ENCODE assay signal across 4 cellular contexts in the genomic region with DNA sequence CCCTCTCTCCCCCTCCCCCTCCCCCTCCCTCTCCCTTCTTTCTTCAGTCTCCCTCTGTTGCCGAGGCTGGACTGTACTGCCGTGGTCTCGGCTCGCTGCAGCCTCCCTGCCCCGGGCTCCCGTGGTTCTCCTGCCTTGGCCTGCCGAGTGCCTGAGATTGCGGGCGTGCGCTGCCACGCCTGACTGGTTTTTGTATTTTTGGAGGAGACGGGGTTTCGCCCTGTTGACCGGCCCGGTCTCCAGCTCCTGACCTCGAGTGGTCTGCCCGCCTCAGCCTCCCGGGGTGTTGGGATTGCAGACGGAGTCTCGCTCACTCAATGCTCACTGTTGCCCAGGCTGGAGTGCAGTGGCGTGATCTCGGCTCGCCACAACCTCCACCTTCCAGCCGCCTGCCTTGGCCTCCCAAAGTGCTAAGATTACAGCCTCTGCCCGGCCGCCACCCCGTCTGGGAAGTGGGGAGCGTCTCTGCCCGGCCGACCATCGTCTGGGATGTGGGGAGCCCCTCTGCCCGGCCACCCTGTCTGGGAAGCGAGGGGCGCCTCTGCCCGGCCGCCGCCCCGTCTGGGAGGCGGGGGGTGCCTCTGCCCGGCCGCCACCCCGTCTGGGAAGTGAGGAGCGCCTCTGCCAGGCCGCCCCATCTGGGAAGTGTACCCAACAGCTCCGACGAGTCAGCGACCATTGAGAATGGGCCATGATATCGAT. TPM values are rescaled to one million over a fixed set of nuclear protein-coding genes. Genes with fewer than 3 reads are reported as not detected.
A peak's percentile ranks its signal among the peaks of the same experiment; 100 is the strongest.
DNase-seq lines count a peak whose midpoint lies in the region; ATAC-seq, FAIRE-seq and TF ChIP-seq lines count a peak whose summit lies in the region.
"Not testable (repeated sequence)": the region's sequence is repeated elsewhere in the genome, so short reads cannot be mapped to it uniquely, and the experiment has no call there.

No MANE protein-coding gene starts in this region.

- FAIRE-seq in K562 (lab: Jason Lieb, UNC): not testable (repeated sequence)

- H3K27me3 ChIP-seq in K562 (ENCODE audit: control insufficient read depth in 2 of 2, insufficient read depth in 2 of 2, low read length in 2 of 2); spleen (replicated peaks in 1 of 7): not testable (repeated sequence)

- not testable (repeated sequence) for H3K27me3 Mint-ChIP-seq in glutamatergic neuron (ENCODE audit: unreplicated experiment)

- not testable (repeated sequence) for H3K9me1 ChIP-seq in K562 (ENCODE audit: control insufficient read depth, insufficient read depth, low read length)

- H3K9ac ChIP-seq in K562 (ENCODE audit: insufficient read depth in 1 of 2, low read depth in 2 of 2, low read length in 2 of 2): not testable (repeated sequence)

- DNase-seq in Caki2 (ENCODE audit: low read depth): peak; percentile 48
- not testable (repeated sequence) for DNase-seq in K562 (ENCODE audit: extremely low read depth in 1 of 4, low spot score in 3 of 4); glutamatergic neuron
- peak; percentile 50 for DNase-seq in spleen

- not testable (repeated sequence) for H4K20me1 ChIP-seq in K562 (replicated peaks; ENCODE audit: control insufficient read depth, insufficient read depth, low read length)

- not testable (repeated sequence) for H3K79me2 ChIP-seq in K562 (ENCODE audit: control insufficient read depth, insufficient read depth, low read length)

- not testable (repeated sequence) for TF ChIP-seq CTCF in K562 (IDR thresholded peaks at IDR 0.05 in 2 of 3, conservative IDR thresholded peaks at IDR 0.05 in 1 of 3; ENCODE audit: insufficient read depth in 2 of 3, low read depth in 1 of 3, low read length in 3 of 3); glutamatergic neuron (IDR thresholded peaks at IDR 0.05; ENCODE audit: partially characterized antibody, unreplicated experiment); spleen (IDR thresholded peaks at IDR 0.05 in 8 of 11, conservative IDR thresholded peaks at IDR 0.05 in 3 of 11)

- H3K36me3 ChIP-seq in K562 (ENCODE audit: control insufficient read depth, insufficient read depth, low read length); spleen: not testable (repeated sequence)

- not testable (repeated sequence) for H3K4me2 ChIP-seq in K562 (ENCODE audit: insufficient read depth, low read length)

- H3K4me1 ChIP-seq in K562 (replicated peaks in 1 of 2; ENCODE audit: control insufficient read depth in 2 of 2, insufficient read depth in 2 of 2, low read length in 2 of 2): peaks cover 37 to 40% of the 10 kb centered on the region in 2 experiments
- H3K4me1 ChIP-seq in spleen: not testable (repeated sequence)

- H3K9me3 Mint-ChIP-seq in glutamatergic neuron (ENCODE audit: unreplicated experiment): not testable (repeated sequence)

- intact Hi-C loops in K562 (cut with micrococcal nuclease); spleen (cut with DNase I; ENCODE audit: low total_unique reads): not testable (repeated sequence)

- 79% methylated on average over 19 of the region's 48 CpGs for WGBS in K562 (ENCODE audit: insufficient coverage, low coverage, missing lambda C conversion rate)
- WGBS in spleen, 5 donors: 92 to 96% (median 94%) methylated on average over 41 to 48 of the region's 48 CpGs

- CTCF ChIA-PET in K562 (lab: Yijun Ruan, JAX; ENCODE audit: low intra/inter-chr PET ratio): not testable (repeated sequence)

- not testable (repeated sequence) for H3K27ac ChIP-seq in K562 (ENCODE audit: extremely low read depth, low read depth, low read length); spleen

- not testable (repeated sequence) for H3K36me3 Mint-ChIP-seq in glutamatergic neuron (ENCODE audit: unreplicated experiment)

- H3K4me3 ChIP-seq in K562, spleen: not testable (repeated sequence)

- TF ChIP-seq RAD21 in K562 (CRISPR knock-in tag; conservative IDR thresholded peaks at IDR 0.05 in 1 of 2, IDR thresholded peaks at IDR 0.05 in 1 of 2): not testable (repeated sequence)

- not testable (repeated sequence) for H3K4me3 Mint-ChIP-seq in glutamatergic neuron (ENCODE audit: unreplicated experiment)

- H3K9me3 ChIP-seq in K562 (replicated peaks; ENCODE audit: control insufficient read depth, insufficient read depth, low read depth, low read length); spleen: not testable (repeated sequence)

- not testable (repeated sequence) for BruUV-seq in K562 (replicated peaks; lab: Mats Ljungman, UMichigan)

- TF ChIP-seq POLR2A in K562 (conservative IDR thresholded peaks at IDR 0.05); spleen (IDR thresholded peaks at IDR 0.05): not testable (repeated sequence)

- not testable (repeated sequence) for H3K4me1 Mint-ChIP-seq in glutamatergic neuron (ENCODE audit: low read depth, unreplicated experiment)

- ATAC-seq in K562: not testable (repeated sequence)

- not testable (repeated sequence) for TF ChIP-seq EP300 in K562 (IDR thresholded peaks at IDR 0.05; ENCODE audit: low read length)

- in situ Hi-C loops in Caki2 (cut with HindIII; ENCODE audit: low pct_unique_long_range_greater_than_20kb, low sequenced_read_pairs); K562 (cut with MboI): not testable (repeated sequence)

- H3K27ac Mint-ChIP-seq in glutamatergic neuron (ENCODE audit: unreplicated experiment): peak overlapping the region; percentile 73

- H2AFZ ChIP-seq in K562 (ENCODE audit: low read depth, low read length): not testable (repeated sequence)

- POLR2A ChIA-PET in K562 (lab: Yijun Ruan, JAX): interaction anchor here (0.7 kb wide), 1 partner anchor 12 kb away, joined by 4 read pairs; the partner anchor contains the start of gene KMT5A

TF ChIP-seq in K562, 482 proteins besides CTCF, POLR2A, EP300 and RAD21:
- 0 out of 2 replicates have a peak, but pooled peaks have one; percentile 28 for TF ChIP-seq RBFOX2 (IDR thresholded peaks at IDR 0.05; ENCODE audit: low read depth, low read length)
- 0 out of 2 replicates have a peak, but pooled peaks have one; percentile 11 for TF ChIP-seq SMAD4 (CRISPR knock-in tag; conservative IDR thresholded peaks at IDR 0.05)

RNA-seq across cellular contexts. Expression of gene SBNO1, which starts 7.2 kb away (rescaled TPM):
- 7.6 and 9.4 TPM in 2 replicates for total RNA-seq in Caki2 (2014; rRNA removed; shearing (Covaris generic); ENCODE audit: low replicate concordance)
- total RNA-seq in K562 (2011; cell fraction: chromatin; rRNA removed; ENCODE audit: low replicate concordance): 19.8 and 69.2 TPM in 2 replicates
- 11.7 and 13.8 TPM in 2 replicates for total RNA-seq in K562 (2011; cell fraction: nucleolus; rRNA removed)
- total RNA-seq in K562 (2011; cell fraction: nucleoplasm; rRNA removed): 27.0 and 42.9 TPM in 2 replicates
- total RNA-seq in K562 (2014; rRNA removed) (28.4 and 35.9 TPM in 2 replicates), K562 (2014; rRNA removed; fragmentation: Illumina TruSeq; extraction: Trizol) (68.1 and 84.1 TPM in 2 replicates), K562 (2015; rRNA removed; fragmentation: Illumina TruSeq; extraction: Trizol) (56.7 and 61.7 TPM in 2 replicates), K562 (2021) (73.7 and 77.1 TPM in 2 replicates), glutamatergic neuron (ENCODE audit: unreplicated experiment) (50.9 TPM), spleen (10 to 100 TPM; 25.8 to 35.0 (median 29.8) TPM)
- polyA plus RNA-seq in K562 (2011; rRNA removed) (22.8 and 31.2 TPM in 2 replicates), K562 (2014; fragmentation: Illumina TruSeq; extraction: Trizol) (36.3 and 38.4 TPM in 2 replicates), K562 (2014; fragmentation: Nextera tagmentation; extraction: Ambion mirVana) (10 to 100 TPM; 14.9 to 25.6 TPM), K562 (2014; rRNA removed) (21.1 and 23.9 TPM in 2 replicates), spleen (1 to 10 TPM; 4.1 to 6.1 (median 4.5) TPM)
- polyA plus RNA-seq in K562 (2011; cell fraction: cytosol; rRNA removed): 7.1 and 13.2 TPM in 2 replicates
- polyA plus RNA-seq in K562 (2011; cell fraction: nucleus; rRNA removed): 11.2 and 12.7 TPM in 2 replicates
- 17.7 and 32.6 TPM in 2 replicates for polyA plus RNA-seq in K562 (2012)
- polyA minus RNA-seq in K562 (2011; rRNA and poly(A)+ RNA removed): 111 and 113 TPM in 2 replicates
- polyA minus RNA-seq in K562 (2011; cell fraction: cytosol; rRNA and poly(A)+ RNA removed): 40.2 and 42.4 TPM in 2 replicates
- 8.6 and 19.5 TPM in 2 replicates for polyA minus RNA-seq in K562 (2011; cell fraction: nucleus; rRNA and poly(A)+ RNA removed)

RNA-seq across cellular contexts. Expression of gene KMT5A, which starts 12.1 kb away (rescaled TPM):
- total RNA-seq in Caki2 (2014; rRNA removed; shearing (Covaris generic); ENCODE audit: low replicate concordance): 39.7 and 49.1 TPM in 2 replicates
- total RNA-seq in K562 (2011; cell fraction: chromatin; rRNA removed; ENCODE audit: low replicate concordance): 296 and 336 TPM in 2 replicates
- 169 and 201 TPM in 2 replicates for total RNA-seq in K562 (2011; cell fraction: nucleolus; rRNA removed)
- total RNA-seq in K562 (2011; cell fraction: nucleoplasm; rRNA removed): 216 and 245 TPM in 2 replicates
- 153 and 165 TPM in 2 replicates for total RNA-seq in K562 (2014; rRNA removed)
- total RNA-seq in K562 (2014; rRNA removed; fragmentation: Illumina TruSeq; extraction: Trizol): 153 and 195 TPM in 2 replicates
- total RNA-seq in K562 (2015; rRNA removed; fragmentation: Illumina TruSeq; extraction: Trizol): 133 and 136 TPM in 2 replicates
- total RNA-seq in K562 (2021): 157 and 164 TPM in 2 replicates
- 77.7 and 87.8 TPM in 2 replicates for polyA plus RNA-seq in K562 (2011; rRNA removed)
- polyA plus RNA-seq in K562 (2011; cell fraction: cytosol; rRNA removed): 59.9 and 64.6 TPM in 2 replicates
- 179 and 218 TPM in 2 replicates for polyA plus RNA-seq in K562 (2011; cell fraction: nucleus; rRNA removed)
- 116 and 157 TPM in 2 replicates for polyA plus RNA-seq in K562 (2012)
- polyA plus RNA-seq in K562 (2014; fragmentation: Illumina TruSeq; extraction: Trizol): 172 and 197 TPM in 2 replicates
- 10 to 100 TPM; 20.7 to 30.1 TPM for polyA plus RNA-seq in K562 (2014; fragmentation: Nextera tagmentation; extraction: Ambion mirVana)
- polyA plus RNA-seq in K562 (2014; rRNA removed): 151 and 160 TPM in 2 replicates
- 69.2 and 78.0 TPM in 2 replicates for polyA minus RNA-seq in K562 (2011; rRNA and poly(A)+ RNA removed)
- 49.2 and 53.7 TPM in 2 replicates for polyA minus RNA-seq in K562 (2011; cell fraction: cytosol; rRNA and poly(A)+ RNA removed)
- polyA minus RNA-seq in K562 (2011; cell fraction: nucleus; rRNA and poly(A)+ RNA removed): 57.6 and 71.6 TPM in 2 replicates
- 53.6 TPM for total RNA-seq in glutamatergic neuron (ENCODE audit: unreplicated experiment)
- 10 to 100 TPM; 28.7 to 40.3 (median 35.6) TPM for total RNA-seq in spleen
- polyA plus RNA-seq in spleen: 10 to 100 TPM; 11.3 to 15.9 (median 11.3) TPM
